Comparison of ENCODE assay signal across 2 cellular contexts in the genomic region with DNA sequence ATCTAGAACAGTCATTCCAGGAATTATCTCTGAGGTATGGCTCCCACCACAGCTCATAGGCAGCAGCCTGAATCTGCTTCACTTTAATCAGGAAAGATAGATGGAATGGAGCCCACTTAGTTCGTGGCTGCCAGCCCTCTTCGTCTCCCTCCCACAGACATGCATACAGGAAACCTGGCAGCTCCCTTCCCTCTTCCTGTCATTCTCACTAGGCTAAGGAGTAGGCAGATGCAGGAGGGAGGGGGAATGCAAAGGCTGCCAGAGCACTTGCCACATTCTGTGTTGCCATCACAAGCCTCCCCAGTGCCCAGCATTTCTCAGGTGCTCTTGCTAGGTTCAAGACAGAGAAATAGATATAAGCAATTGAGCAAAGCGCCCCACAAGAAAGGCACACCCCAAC.
TF ChIP-seq lines count a peak whose summit lies in the region.

No MANE protein-coding gene starts in this region.

TF ChIP-seq in GM23338, 12 proteins besides CTCF, POLR2A, EP300 and RAD21:
- TF ChIP-seq JUNB (IDR thresholded peaks at IDR 0.05; ENCODE audit: unreplicated experiment): no peak
- TF ChIP-seq, protein P1, sequence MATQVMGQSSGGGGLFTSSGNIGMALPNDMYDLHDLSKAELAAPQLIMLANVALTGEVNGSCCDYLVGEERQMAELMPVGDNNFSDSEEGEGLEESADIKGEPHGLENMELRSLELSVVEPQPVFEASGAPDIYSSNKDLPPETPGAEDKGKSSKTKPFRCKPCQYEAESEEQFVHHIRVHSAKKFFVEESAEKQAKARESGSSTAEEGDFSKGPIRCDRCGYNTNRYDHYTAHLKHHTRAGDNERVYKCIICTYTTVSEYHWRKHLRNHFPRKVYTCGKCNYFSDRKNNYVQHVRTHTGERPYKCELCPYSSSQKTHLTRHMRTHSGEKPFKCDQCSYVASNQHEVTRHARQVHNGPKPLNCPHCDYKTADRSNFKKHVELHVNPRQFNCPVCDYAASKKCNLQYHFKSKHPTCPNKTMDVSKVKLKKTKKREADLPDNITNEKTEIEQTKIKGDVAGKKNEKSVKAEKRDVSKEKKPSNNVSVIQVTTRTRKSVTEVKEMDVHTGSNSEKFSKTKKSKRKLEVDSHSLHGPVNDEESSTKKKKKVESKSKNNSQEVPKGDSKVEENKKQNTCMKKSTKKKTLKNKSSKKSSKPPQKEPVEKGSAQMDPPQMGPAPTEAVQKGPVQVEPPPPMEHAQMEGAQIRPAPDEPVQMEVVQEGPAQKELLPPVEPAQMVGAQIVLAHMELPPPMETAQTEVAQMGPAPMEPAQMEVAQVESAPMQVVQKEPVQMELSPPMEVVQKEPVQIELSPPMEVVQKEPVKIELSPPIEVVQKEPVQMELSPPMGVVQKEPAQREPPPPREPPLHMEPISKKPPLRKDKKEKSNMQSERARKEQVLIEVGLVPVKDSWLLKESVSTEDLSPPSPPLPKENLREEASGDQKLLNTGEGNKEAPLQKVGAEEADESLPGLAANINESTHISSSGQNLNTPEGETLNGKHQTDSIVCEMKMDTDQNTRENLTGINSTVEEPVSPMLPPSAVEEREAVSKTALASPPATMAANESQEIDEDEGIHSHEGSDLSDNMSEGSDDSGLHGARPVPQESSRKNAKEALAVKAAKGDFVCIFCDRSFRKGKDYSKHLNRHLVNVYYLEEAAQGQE (IDR thresholded peaks at IDR 0.05; ENCODE audit: unreplicated experiment): no peak
- TF ChIP-seq, protein P2, sequence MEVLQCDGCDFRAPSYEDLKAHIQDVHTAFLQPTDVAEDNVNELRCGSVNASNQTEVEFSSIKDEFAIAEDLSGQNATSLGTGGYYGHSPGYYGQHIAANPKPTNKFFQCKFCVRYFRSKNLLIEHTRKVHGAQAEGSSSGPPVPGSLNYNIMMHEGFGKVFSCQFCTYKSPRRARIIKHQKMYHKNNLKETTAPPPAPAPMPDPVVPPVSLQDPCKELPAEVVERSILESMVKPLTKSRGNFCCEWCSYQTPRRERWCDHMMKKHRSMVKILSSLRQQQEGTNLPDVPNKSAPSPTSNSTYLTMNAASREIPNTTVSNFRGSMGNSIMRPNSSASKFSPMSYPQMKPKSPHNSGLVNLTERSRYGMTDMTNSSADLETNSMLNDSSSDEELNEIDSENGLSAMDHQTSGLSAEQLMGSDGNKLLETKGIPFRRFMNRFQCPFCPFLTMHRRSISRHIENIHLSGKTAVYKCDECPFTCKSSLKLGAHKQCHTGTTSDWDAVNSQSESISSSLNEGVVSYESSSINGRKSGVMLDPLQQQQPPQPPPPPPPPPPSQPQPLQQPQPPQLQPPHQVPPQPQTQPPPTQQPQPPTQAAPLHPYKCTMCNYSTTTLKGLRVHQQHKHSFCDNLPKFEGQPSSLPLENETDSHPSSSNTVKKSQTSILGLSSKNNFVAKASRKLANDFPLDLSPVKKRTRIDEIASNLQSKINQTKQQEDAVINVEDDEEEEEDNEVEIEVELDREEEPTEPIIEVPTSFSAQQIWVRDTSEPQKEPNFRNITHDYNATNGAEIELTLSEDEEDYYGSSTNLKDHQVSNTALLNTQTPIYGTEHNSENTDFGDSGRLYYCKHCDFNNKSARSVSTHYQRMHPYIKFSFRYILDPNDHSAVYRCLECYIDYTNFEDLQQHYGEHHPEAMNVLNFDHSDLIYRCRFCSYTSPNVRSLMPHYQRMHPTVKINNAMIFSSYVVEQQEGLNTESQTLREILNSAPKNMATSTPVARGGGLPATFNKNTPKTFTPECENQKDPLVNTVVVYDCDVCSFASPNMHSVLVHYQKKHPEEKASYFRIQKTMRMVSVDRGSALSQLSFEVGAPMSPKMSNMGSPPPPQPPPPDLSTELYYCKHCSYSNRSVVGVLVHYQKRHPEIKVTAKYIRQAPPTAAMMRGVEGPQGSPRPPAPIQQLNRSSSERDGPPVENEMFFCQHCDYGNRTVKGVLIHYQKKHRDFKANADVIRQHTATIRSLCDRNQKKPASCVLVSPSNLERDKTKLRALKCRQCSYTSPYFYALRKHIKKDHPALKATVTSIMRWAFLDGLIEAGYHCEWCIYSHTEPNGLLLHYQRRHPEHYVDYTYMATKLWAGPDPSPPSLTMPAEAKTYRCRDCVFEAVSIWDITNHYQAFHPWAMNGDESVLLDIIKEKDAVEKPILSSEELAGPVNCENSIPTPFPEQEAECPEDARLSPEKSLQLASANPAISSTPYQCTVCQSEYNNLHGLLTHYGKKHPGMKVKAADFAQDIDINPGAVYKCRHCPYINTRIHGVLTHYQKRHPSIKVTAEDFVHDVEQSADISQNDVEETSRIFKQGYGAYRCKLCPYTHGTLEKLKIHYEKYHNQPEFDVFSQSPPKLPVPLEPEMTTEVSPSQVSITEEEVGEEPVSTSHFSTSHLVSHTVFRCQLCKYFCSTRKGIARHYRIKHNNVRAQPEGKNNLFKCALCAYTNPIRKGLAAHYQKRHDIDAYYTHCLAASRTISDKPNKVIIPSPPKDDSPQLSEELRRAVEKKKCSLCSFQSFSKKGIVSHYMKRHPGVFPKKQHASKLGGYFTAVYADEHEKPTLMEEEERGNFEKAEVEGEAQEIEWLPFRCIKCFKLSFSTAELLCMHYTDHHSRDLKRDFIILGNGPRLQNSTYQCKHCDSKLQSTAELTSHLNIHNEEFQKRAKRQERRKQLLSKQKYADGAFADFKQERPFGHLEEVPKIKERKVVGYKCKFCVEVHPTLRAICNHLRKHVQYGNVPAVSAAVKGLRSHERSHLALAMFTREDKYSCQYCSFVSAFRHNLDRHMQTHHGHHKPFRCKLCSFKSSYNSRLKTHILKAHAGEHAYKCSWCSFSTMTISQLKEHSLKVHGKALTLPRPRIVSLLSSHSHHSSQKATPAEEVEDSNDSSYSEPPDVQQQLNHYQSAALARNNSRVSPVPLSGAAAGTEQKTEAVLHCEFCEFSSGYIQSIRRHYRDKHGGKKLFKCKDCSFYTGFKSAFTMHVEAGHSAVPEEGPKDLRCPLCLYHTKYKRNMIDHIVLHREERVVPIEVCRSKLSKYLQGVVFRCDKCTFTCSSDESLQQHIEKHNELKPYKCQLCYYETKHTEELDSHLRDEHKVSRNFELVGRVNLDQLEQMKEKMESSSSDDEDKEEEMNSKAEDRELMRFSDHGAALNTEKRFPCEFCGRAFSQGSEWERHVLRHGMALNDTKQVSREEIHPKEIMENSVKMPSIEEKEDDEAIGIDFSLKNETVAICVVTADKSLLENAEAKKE (CRISPR knock-in tag; IDR thresholded peaks at IDR 0.05): no peak
- no peak for TF ChIP-seq NANOG (IDR thresholded peaks at IDR 0.05; ENCODE audit: borderline replicate concordance)
- no peak for TF ChIP-seq EZH2phosphoT487 (IDR thresholded peaks at IDR 0.05; ENCODE audit: unreplicated experiment)
- TF ChIP-seq CREB1 (CRISPR knock-in tag; IDR thresholded peaks at IDR 0.05; ENCODE audit: low read depth): no peak
- TF ChIP-seq ZNF114 (CRISPR knock-in tag; IDR thresholded peaks at IDR 0.05): no peak
- TF ChIP-seq STAT1 (IDR thresholded peaks at IDR 0.05; ENCODE audit: unreplicated experiment): no peak
- TF ChIP-seq, protein P3, sequence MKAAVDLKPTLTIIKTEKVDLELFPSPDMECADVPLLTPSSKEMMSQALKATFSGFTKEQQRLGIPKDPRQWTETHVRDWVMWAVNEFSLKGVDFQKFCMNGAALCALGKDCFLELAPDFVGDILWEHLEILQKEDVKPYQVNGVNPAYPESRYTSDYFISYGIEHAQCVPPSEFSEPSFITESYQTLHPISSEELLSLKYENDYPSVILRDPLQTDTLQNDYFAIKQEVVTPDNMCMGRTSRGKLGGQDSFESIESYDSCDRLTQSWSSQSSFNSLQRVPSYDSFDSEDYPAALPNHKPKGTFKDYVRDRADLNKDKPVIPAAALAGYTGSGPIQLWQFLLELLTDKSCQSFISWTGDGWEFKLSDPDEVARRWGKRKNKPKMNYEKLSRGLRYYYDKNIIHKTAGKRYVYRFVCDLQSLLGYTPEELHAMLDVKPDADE (IDR thresholded peaks at IDR 0.05): no peak

TF ChIP-seq in endothelial cell of umbilical vein, 7 proteins besides CTCF, POLR2A, EP300 and RAD21:
- TF ChIP-seq, protein P4, sequence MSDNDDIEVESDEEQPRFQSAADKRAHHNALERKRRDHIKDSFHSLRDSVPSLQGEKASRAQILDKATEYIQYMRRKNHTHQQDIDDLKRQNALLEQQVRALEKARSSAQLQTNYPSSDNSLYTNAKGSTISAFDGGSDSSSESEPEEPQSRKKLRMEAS (IDR thresholded peaks at IDR 0.05; ENCODE audit: insufficient read depth, insufficient read length): no peak
TF ChIP-seq in endothelial cell of umbilical vein: peak in this region for 0.
